21 cellular contexts compared by ENCODE assay signal in the genomic region with DNA sequence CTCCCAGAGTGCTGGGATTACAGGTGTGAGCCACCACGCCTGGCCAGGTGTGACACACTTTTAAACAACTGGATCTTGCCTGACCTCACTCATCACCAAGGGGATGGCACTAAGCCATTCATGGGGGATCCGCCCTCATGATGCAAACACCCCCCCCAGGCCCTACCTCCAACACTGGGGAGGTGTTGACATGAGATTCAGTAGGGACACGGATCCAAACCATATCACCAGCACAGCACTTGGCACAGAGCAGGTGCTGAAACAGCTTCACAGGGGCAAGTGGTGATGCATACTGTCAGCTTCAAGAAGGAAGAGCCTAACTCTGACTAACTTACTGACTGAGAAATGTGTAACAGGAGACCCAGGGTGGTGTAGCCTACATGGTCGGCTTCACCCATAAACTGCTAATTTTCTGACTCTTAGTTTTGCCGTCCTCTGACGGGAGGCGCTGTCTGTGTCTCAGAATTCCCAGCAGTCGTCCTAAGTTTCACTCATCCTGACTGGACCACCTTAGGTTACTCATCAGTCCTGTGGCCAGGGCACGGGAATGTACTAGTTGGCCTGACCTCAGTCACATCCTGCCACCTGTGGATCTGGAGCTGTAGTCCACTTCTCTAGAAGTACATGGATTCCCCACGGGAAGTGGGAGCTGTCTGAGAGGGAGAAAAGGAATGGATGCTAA.
DNase-seq lines count a peak whose midpoint lies in the region; ATAC-seq, FAIRE-seq and TF ChIP-seq lines count a peak whose summit lies in the region.
"Had no signal": no experiment of that assay in that cellular context is flagged by ENCODE, and none has a peak within 500 bp of the region (broad histone marks: within the 10 kb centered on the region; RNA-seq: fewer than 3 reads in every experiment).

No MANE protein-coding gene starts in this region.

- whole genome bisulfite sequencing in lower leg skin, 2 donors: 90 to 94% methylated on average over 10 of the region's 10 CpGs

- no peak for ATAC-seq in HG03378 (IDR thresholded peaks at IDR 0.05; ENCODE audit: unreplicated experiment)
- ATAC-seq: A549 had no signal

- no peak for TF ChIP-seq POLR2A in lower leg skin (IDR thresholded peaks at IDR 0.05)

- intact Hi-C loops in lower leg skin (cut with DNase I; ENCODE audit: low total_unique reads): no loop called here

- no peak for FAIRE-seq in urothelium cell line (lab: Jason Lieb, UNC)
- FAIRE-seq: A549, G401.6, GM18507 had no signal

- TF ChIP-seq CTCF in fibroblast of mammary gland (conservative IDR thresholded peaks at IDR 0.05; ENCODE audit: control insufficient read depth, insufficient read depth, low read depth, low read length) (no peak), lower leg skin (IDR thresholded peaks at IDR 0.05) (no peak)

- H3K4me3 ChIP-seq in fibroblast of mammary gland (ENCODE audit: control insufficient read depth, low read depth, low read length): no peak overlapping the region
- no peak overlapping the region for H3K4me3 ChIP-seq in lower leg skin (ENCODE audit: low read depth, poor library complexity, severe bottlenecking)
- H3K4me3 ChIP-seq: A549; BLaER1 treated with 17β-estradiol and CSF1 and Interleukin-3, amounts not matched to agents 10 nM and 100 nM; GM23248; PC-9 had no signal

- DNase-seq in ELR (ENCODE audit: low read depth): peak; percentile 44
- DNase-seq in RPMI7951 (ENCODE audit: low read depth): peak; percentile 55
- peak; percentile 44 for DNase-seq in fibroblast of mammary gland (ENCODE audit: low read depth)
- peak; percentile 12 for DNase-seq in mesenteric fat pad (ENCODE audit: low spot score)
- DNase-seq in activated effector memory CD4-positive, alpha-beta T cell treated with anti-CD3 and anti-CD28 coated beads, Interleukin-2, amount 50 U/mL, for 16 hours: no peak
- no peak for DNase-seq in urothelium cell line (ENCODE audit: low spot score)
- no peak for DNase-seq in lower leg skin (ENCODE audit: low spot score in 2 of 2)
- DNase-seq: DMS79 treated with DMSO at 0.1 percent for 48 hours, GM23248, MV-4-11, NCI-H1436, NCI-H2029 treated with DMSO at 0.1 percent for 48 hours, NCI-H510A, NCI-H774, PC-9, SHP77 had no signal

Comparison
In these comparisons a context has a peak if more than half of its experiments do, and no peak if none do; other contexts are left out.
1. DNase-seq: peak in ELR (single experiment), RPMI7951 (single experiment), fibroblast of mammary gland (single experiment) and mesenteric fat pad (single experiment); none in activated effector memory CD4-positive, alpha-beta T cell treated with anti-CD3 and anti-CD28 coated beads, Interleukin-2, amount 50 U/mL, for 16 hours (single experiment), urothelium cell line (single experiment) and lower leg skin (0 of 2).